Comparison of ENCODE assay signal across 20 cellular contexts in the genomic region with DNA sequence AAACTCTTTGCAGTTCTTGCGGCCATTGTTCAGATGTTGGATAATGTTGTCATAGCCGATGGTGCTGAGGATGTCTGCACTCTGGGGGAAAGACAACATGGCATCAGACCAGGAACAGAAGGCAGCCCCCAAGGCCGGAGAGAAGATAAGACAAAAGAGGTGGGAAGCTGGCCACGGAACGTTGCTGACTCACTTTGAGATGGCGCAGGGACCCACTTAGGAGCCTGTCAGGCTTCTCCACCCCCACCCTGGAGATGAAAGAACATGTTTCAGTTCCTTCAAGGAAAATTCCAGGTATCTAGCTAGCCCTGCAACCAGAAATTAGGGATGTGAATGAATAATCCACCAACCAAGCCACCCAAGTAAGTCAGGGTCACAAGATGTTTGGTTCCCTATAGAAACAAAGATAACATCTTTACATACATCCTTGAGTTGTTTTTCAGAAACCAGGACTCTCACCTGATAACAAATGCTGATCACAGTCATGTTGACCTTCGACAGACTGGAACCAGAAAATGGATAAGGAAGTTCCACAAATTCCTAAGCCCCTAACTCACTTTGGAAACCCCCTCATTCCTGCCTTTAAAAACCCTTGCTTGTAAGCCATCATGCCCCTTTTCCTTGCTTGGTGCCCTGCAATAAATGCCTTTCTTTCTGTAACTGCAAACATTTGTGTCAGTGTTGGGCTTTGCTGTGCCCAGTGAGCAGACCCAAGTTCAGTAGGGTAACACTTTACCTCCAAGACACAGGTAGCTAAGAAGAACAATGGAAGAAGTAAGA. TPM values are rescaled to one million over a fixed set of nuclear protein-coding genes. Genes with fewer than 3 reads are reported as not detected.
DNase-seq lines count a peak whose midpoint lies in the region; ATAC-seq and TF ChIP-seq lines count a peak whose summit lies in the region.
"Had no signal": no experiment of that assay in that cellular context is flagged by ENCODE, and none has a peak within 500 bp of the region (broad histone marks: within the 10 kb centered on the region; RNA-seq: fewer than 3 reads in every experiment).

No MANE protein-coding gene starts in this region.

- no peak overlapping the region for H3K27ac ChIP-seq in left ventricle myocardium inferior (replicated peaks)
- H3K27ac ChIP-seq: BLaER1 treated with 17β-estradiol and CSF1 and Interleukin-3, amounts not matched to agents 10 nM and 100 nM; coronary artery; GM23248; HL-60; right atrium auricular region had no signal

- intact Hi-C loops in left ventricle myocardium inferior (cut with micrococcal nuclease), result no loop called here

- no peak overlapping the region for H3K4me3 Mint-ChIP-seq in activated T-cell treated with anti-CD3 and anti-CD28 coated beads, Interleukin-2, amount 50 U/mL, for 24 hours
- no peak overlapping the region for H3K4me3 Mint-ChIP-seq in activated T-cell treated with anti-CD3 and anti-CD28 coated beads, Interleukin-2, amount 50 U/mL, for 4 hours
- H3K4me3 Mint-ChIP-seq in T-helper 17 cell, result peak overlapping the region; percentile 49
- H3K4me3 Mint-ChIP-seq in stimulated activated effector memory CD8-positive, alpha-beta T cell treated with anti-CD3 and anti-CD28 coated beads, Interleukin-12 subunit alpha, Interleukin-12 subunit beta, amount 100 ng/mL, for 72 hours, result no peak overlapping the region
- H3K4me3 Mint-ChIP-seq: activated CD4-positive, alpha-beta memory T cell treated with anti-CD3 and anti-CD28 coated beads for 36 hours; IgD-negative memory B cell had no signal

- TF ChIP-seq POLR2A in erythroblast (IDR thresholded peaks at IDR 0.05; ENCODE audit: low read length), result no peak

- no peaks in the 10 kb centered on the region for H3K4me1 ChIP-seq in left ventricle myocardium inferior

- H3K9me3 ChIP-seq in T-helper 17 cell (ENCODE audit: control insufficient read depth, low read length, poor library complexity, severe bottlenecking) (no peaks in the 10 kb centered on the region), left ventricle myocardium inferior (replicated peaks) (no peaks in the 10 kb centered on the region)
- H3K9me3 ChIP-seq: right atrium auricular region had no signal

- peaks cover 2% of the 10 kb centered on the region for H3K9me3 Mint-ChIP-seq in activated T-cell treated with anti-CD3 and anti-CD28 coated beads, Interleukin-2, amount 50 U/mL, for 24 hours
- no peaks in the 10 kb centered on the region for H3K9me3 Mint-ChIP-seq in activated T-cell treated with anti-CD3 and anti-CD28 coated beads, Interleukin-2, amount 50 U/mL, for 4 hours
- H3K9me3 Mint-ChIP-seq in stimulated activated effector memory CD8-positive, alpha-beta T cell treated with anti-CD3 and anti-CD28 coated beads, Interleukin-12 subunit alpha, Interleukin-12 subunit beta, amount 100 ng/mL, for 72 hours, result no peaks in the 10 kb centered on the region

- ATAC-seq in activated T-cell treated with anti-CD3 and anti-CD28 coated beads, Interleukin-2, amount 50 U/mL, for 4 hours, result no peak
- no peak for ATAC-seq in T-helper 17 cell
- ATAC-seq in stimulated activated effector memory CD8-positive, alpha-beta T cell treated with anti-CD3 and anti-CD28 coated beads, Interleukin-12 subunit alpha, Interleukin-12 subunit beta, amount 100 ng/mL, for 72 hours, result no peak

- no peaks in the 10 kb centered on the region for H3K27me3 ChIP-seq in left ventricle myocardium inferior (ENCODE audit: low read depth)
- H3K27me3 ChIP-seq: right atrium auricular region had no signal

- DNase-seq in activated T-cell treated with anti-CD3 and anti-CD28 coated beads, Interleukin-2, amount 50 U/mL, for 24 hours, result no peak
- no peak for DNase-seq in activated T-cell treated with anti-CD3 and anti-CD28 coated beads, Interleukin-2, amount 50 U/mL, for 4 hours
- DNase-seq in T-helper 17 cell, result no peak
- peak; percentile 72 to 78 for DNase-seq in erythroblast (lab: John Stamatoyannopoulos, UW)
- no peak for DNase-seq in stimulated activated effector memory CD8-positive, alpha-beta T cell treated with anti-CD3 and anti-CD28 coated beads, Interleukin-12 subunit alpha, Interleukin-12 subunit beta, amount 100 ng/mL, for 72 hours (ENCODE audit: low spot score in 2 of 2)
- DNase-seq in medulla oblongata (ENCODE audit: extremely low spot score), result no peak
- DNase-seq in left ventricle myocardium inferior, result no peak
- DNase-seq in amygdala (lab: John Stamatoyannopoulos, UW), result no peak
- DNase-seq: activated CD4-positive, alpha-beta memory T cell treated with anti-CD3 and anti-CD28 coated beads for 36 hours; DMS 273 treated with DMSO at 0.1 percent for 48 hours; glutamatergic neuron; GM23248; NCI-H774; Right ventricle myocardium superior; stimulated activated CD8-positive, alpha-beta memory T cell treated with anti-CD3 and anti-CD28 coated beads, Interleukin-4, amount 100 ng/mL, for 48 hours had no signal

- peaks cover 43% of the 10 kb centered on the region for H3K4me1 Mint-ChIP-seq in activated T-cell treated with anti-CD3 and anti-CD28 coated beads, Interleukin-2, amount 50 U/mL, for 24 hours (ENCODE audit: low read depth)
- peaks cover 36% of the 10 kb centered on the region for H3K4me1 Mint-ChIP-seq in activated T-cell treated with anti-CD3 and anti-CD28 coated beads, Interleukin-2, amount 50 U/mL, for 4 hours (ENCODE audit: low read depth)
- H3K4me1 Mint-ChIP-seq in T-helper 17 cell, result peaks cover 28% of the 10 kb centered on the region
- H3K4me1 Mint-ChIP-seq in stimulated activated effector memory CD8-positive, alpha-beta T cell treated with anti-CD3 and anti-CD28 coated beads, Interleukin-12 subunit alpha, Interleukin-12 subunit beta, amount 100 ng/mL, for 72 hours, result peaks cover 36% of the 10 kb centered on the region

- H3K36me3 Mint-ChIP-seq in activated T-cell treated with anti-CD3 and anti-CD28 coated beads, Interleukin-2, amount 50 U/mL, for 24 hours (ENCODE audit: low read depth), result peaks cover 29% of the 10 kb centered on the region
- H3K36me3 Mint-ChIP-seq in activated T-cell treated with anti-CD3 and anti-CD28 coated beads, Interleukin-2, amount 50 U/mL, for 4 hours (ENCODE audit: insufficient read depth), result peaks cover 20% of the 10 kb centered on the region
- peaks cover 8% of the 10 kb centered on the region for H3K36me3 Mint-ChIP-seq in T-helper 17 cell (ENCODE audit: low read depth)
- H3K36me3 Mint-ChIP-seq in stimulated activated effector memory CD8-positive, alpha-beta T cell treated with anti-CD3 and anti-CD28 coated beads, Interleukin-12 subunit alpha, Interleukin-12 subunit beta, amount 100 ng/mL, for 72 hours, result no peaks in the 10 kb centered on the region
- H3K36me3 Mint-ChIP-seq: IgD-negative memory B cell had no signal

- TF ChIP-seq CTCF in left ventricle myocardium inferior (IDR thresholded peaks at IDR 0.05; ENCODE audit: borderline replicate concordance), result no peak

- peak overlapping the region; percentile 28 for H3K27ac Mint-ChIP-seq in activated T-cell treated with anti-CD3 and anti-CD28 coated beads, Interleukin-2, amount 50 U/mL, for 24 hours
- H3K27ac Mint-ChIP-seq in T-helper 17 cell, result peak overlapping the region; percentile 82
- peak overlapping the region; percentile 4 for H3K27ac Mint-ChIP-seq in stimulated activated effector memory CD8-positive, alpha-beta T cell treated with anti-CD3 and anti-CD28 coated beads, Interleukin-12 subunit alpha, Interleukin-12 subunit beta, amount 100 ng/mL, for 72 hours
- H3K27ac Mint-ChIP-seq: activated CD4-positive, alpha-beta memory T cell treated with anti-CD3 and anti-CD28 coated beads for 36 hours; IgD-negative memory B cell had no signal

- H3K36me3 ChIP-seq in left ventricle myocardium inferior, result no peaks in the 10 kb centered on the region
- H3K36me3 ChIP-seq: BLaER1 treated with 17β-estradiol and CSF1 and Interleukin-3, amounts not matched to agents 10 nM and 100 nM; right atrium auricular region had no signal

- no peaks in the 10 kb centered on the region for H3K27me3 Mint-ChIP-seq in activated T-cell treated with anti-CD3 and anti-CD28 coated beads, Interleukin-2, amount 50 U/mL, for 24 hours
- H3K27me3 Mint-ChIP-seq in activated T-cell treated with anti-CD3 and anti-CD28 coated beads, Interleukin-2, amount 50 U/mL, for 4 hours (ENCODE audit: low read depth), result no peaks in the 10 kb centered on the region
- no peaks in the 10 kb centered on the region for H3K27me3 Mint-ChIP-seq in T-helper 17 cell
- H3K27me3 Mint-ChIP-seq: activated CD4-positive, alpha-beta memory T cell treated with anti-CD3 and anti-CD28 coated beads for 36 hours had no signal

- H3K4me3 ChIP-seq in left ventricle myocardium inferior, result no peak overlapping the region
- H3K4me3 ChIP-seq: BLaER1 treated with 17β-estradiol and CSF1 and Interleukin-3, amounts not matched to agents 10 nM and 100 nM; coronary artery; GM23248; right atrium auricular region had no signal

RNA-seq across cellular contexts. Expression of gene PSTPIP2, which starts 31.9 kb away (rescaled TPM):
- 10 to 100 TPM; 15.8 to 16.6 (median 16.4) TPM for total RNA-seq in activated T-cell treated with anti-CD3 and anti-CD28 coated beads, Interleukin-2, amount 50 U/mL, for 4 hours
- total RNA-seq in T-helper 17 cell, result 10 to 100 TPM; 13.1 to 15.8 TPM
- 1.8 TPM for total RNA-seq in left ventricle myocardium inferior

RNA-seq across cellular contexts. Expression of gene ATP5F1A, which starts 57.9 kb away (rescaled TPM):
- 100 to 1,000 TPM; 459 to 501 (median 492) TPM for total RNA-seq in activated T-cell treated with anti-CD3 and anti-CD28 coated beads, Interleukin-2, amount 50 U/mL, for 4 hours
- 100 to 1,000 TPM; 171 to 200 TPM for total RNA-seq in T-helper 17 cell
- 1,743 TPM for total RNA-seq in left ventricle myocardium inferior

Comparison
In these comparisons a context has a peak if more than half of its experiments do, and no peak if none do; other contexts are left out.
1. DNase-seq: peak in erythroblast (2 of 2); none in activated T-cell treated with anti-CD3 and anti-CD28 coated beads, Interleukin-2, amount 50 U/mL, for 24 hours (single experiment), activated T-cell treated with anti-CD3 and anti-CD28 coated beads, Interleukin-2, amount 50 U/mL, for 4 hours (single experiment), T-helper 17 cell (0 of 3), stimulated activated effector memory CD8-positive, alpha-beta T cell treated with anti-CD3 and anti-CD28 coated beads, Interleukin-12 subunit alpha, Interleukin-12 subunit beta, amount 100 ng/mL, for 72 hours (0 of 2), medulla oblongata (single experiment), left ventricle myocardium inferior (single experiment) and amygdala (0 of 56).
2. H3K27ac Mint-ChIP-seq: peak in every context shown above with its lines; median percentile 82 in T-helper 17 cell; 28 in activated T-cell treated with anti-CD3 and anti-CD28 coated beads, Interleukin-2, amount 50 U/mL, for 24 hours; 4 in stimulated activated effector memory CD8-positive, alpha-beta T cell treated with anti-CD3 and anti-CD28 coated beads, Interleukin-12 subunit alpha, Interleukin-12 subunit beta, amount 100 ng/mL, for 72 hours.